In the genomic region with DNA sequence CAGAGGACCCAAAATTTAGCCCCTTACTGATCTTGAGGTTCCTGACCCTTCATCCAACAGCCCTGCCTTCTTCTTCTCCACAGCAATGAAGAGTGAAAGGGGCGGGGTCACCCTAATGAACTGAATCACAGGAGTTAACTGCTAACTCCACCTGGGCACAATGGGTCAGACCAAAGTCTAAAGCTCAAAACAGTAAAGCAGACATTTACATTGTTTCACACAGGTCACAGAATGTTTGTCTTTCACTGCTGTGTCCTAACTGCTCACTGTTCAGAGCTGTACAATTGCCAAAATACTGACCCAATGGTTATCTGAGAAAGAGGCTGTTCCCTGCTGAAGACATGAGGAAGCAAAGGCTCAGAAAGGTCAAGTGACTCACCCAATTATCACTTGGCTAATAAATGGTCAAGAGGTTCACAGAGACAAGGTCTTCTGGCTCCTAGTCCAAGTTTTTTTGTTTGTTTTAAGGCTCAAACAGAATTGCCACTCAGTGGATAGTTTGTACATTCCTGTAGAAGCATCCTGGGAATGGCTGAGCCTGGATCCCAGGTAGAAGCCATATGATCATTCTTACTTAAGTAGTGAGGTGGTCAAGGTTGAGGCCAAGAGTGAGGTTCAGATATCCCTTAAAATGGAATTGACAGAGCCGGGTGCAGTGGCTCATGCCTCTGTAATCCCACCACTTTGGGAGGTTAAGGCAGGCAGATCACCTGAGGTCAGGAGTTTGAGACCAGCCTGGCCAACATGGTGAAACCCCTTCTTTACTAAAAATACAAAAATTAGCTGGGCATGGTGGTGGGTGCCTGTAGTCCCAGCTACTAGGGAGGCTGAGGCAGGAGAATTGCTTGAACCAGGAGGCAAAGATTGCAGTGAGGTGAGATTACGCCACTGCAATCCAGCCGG, we compare ENCODE assay signal across 14 cellular contexts. TPM values are rescaled to one million over a fixed set of nuclear protein-coding genes. Genes with fewer than 3 reads are reported as not detected.
DNase-seq lines count a peak whose midpoint lies in the region; ATAC-seq and TF ChIP-seq lines count a peak whose summit lies in the region.
"Had no signal": no experiment of that assay in that cellular context is flagged by ENCODE, and none has a peak within 500 bp of the region (broad histone marks: within the 10 kb centered on the region; RNA-seq: fewer than 3 reads in every experiment).

No MANE protein-coding gene starts in this region.

- 89 to 95% methylated on average over 4 of the region's 4 CpGs for WGBS in body of pancreas, 2 donors

- no peaks in the 10 kb centered on the region for H3K9me3 ChIP-seq in body of pancreas
- no peaks in the 10 kb centered on the region for H3K9me3 ChIP-seq in vagina
- H3K9me3 ChIP-seq: tibial nerve had no signal

- peak overlapping the region in 1 of 4 donors; percentile 1 for H3K27ac ChIP-seq in body of pancreas
- H3K27ac ChIP-seq in vagina = no peak overlapping the region
- H3K27ac ChIP-seq: tibial nerve had no signal

- no peak for TF ChIP-seq CTCF in LNCaP clone FGC (IDR thresholded peaks at IDR 0.05; ENCODE audit: control insufficient read depth, extremely low read depth, insufficient read depth)
- no peak for TF ChIP-seq CTCF in body of pancreas (IDR thresholded peaks at IDR 0.05)
- no peak for TF ChIP-seq CTCF in vagina (IDR thresholded peaks at IDR 0.05)

- H3K36me3 ChIP-seq in body of pancreas (replicated peaks in 1 of 2; ENCODE audit: insufficient read depth in 1 of 2, low read depth in 2 of 2) = no peaks in the 10 kb centered on the region
- H3K36me3 ChIP-seq in vagina = peaks cover 0 to 2% of the 10 kb centered on the region in 2 donors

- DNase-seq in COLO829 (ENCODE audit: low spot score) = peak; percentile 69
- peak; percentile 92 for DNase-seq in LNCaP clone FGC (ENCODE audit: low read depth)
- DNase-seq in body of pancreas = peak in 2 of 4 donors; percentile 15 to 20
- peak; percentile 58 to 65 for DNase-seq in lung microvascular endothelial cell (ENCODE audit: low read depth in 2 of 2)
- DNase-seq in vagina (ENCODE audit: extremely low spot score in 2 of 2) = no peak
- DNase-seq: activated T-cell treated with anti-CD3 and anti-CD28 coated beads, Interleukin-2, amount 50 U/mL, for 48 hours; DMS 273 treated with DMSO at 0.1 percent for 48 hours; Kasumi-1; NCI-H526 treated with DMSO at 0.1 percent for 48 hours had no signal

- H3K4me1 ChIP-seq in body of pancreas (peaks cover 11% of the 10 kb centered on the region), vagina (no peaks in the 10 kb centered on the region)

- intact Hi-C loops in body of pancreas (cut with DNase I) (no loop called here), vagina (cut with DNase I) (no loop called here)

- H3K4me3 ChIP-seq in LNCaP clone FGC (ENCODE audit: low read depth, low read length) (no peak overlapping the region), body of pancreas (no peak overlapping the region), vagina (no peak overlapping the region)
- H3K4me3 ChIP-seq: tibial nerve had no signal

- H3K27me3 ChIP-seq in body of pancreas (no peaks in the 10 kb centered on the region), vagina (no peaks in the 10 kb centered on the region)
- H3K27me3 ChIP-seq: tibial nerve had no signal

- ATAC-seq in body of pancreas (peak; percentile 71), GM21619 (IDR thresholded peaks at IDR 0.05; ENCODE audit: unreplicated experiment) (no peak), GM18873 (IDR thresholded peaks at IDR 0.05; ENCODE audit: low FRiP score, unreplicated experiment) (no peak), GM19035 (IDR thresholded peaks at IDR 0.05; ENCODE audit: unreplicated experiment) (no peak)

- TF ChIP-seq POLR2A in body of pancreas (IDR thresholded peaks at IDR 0.05) (no peak), vagina (IDR thresholded peaks at IDR 0.05) (no peak)

RNA-seq across cellular contexts. Expression of a gene that starts 35.1 kb away (rescaled TPM):
- not detected for total RNA-seq in body of pancreas
- total RNA-seq in lung microvascular endothelial cell = not detected in 2 replicates
- total RNA-seq in vagina = 16.9 TPM
- total RNA-seq: neural crest cell, tibial nerve had no signal

RNA-seq across cellular contexts. Expression of a gene that starts 42.8 kb away (rescaled TPM):
- total RNA-seq in body of pancreas (10 to 100 TPM; 23.3 to 35.6 TPM), lung microvascular endothelial cell (138 and 161 TPM in 2 replicates), vagina (124 TPM)

RNA-seq across cellular contexts. Expression of a gene that starts 49.4 kb away (rescaled TPM):
- total RNA-seq in body of pancreas = 10 to 100 TPM; 20.4 to 27.5 TPM
- total RNA-seq in lung microvascular endothelial cell = 3.1 and 5.8 TPM in 2 replicates
- total RNA-seq in vagina = 36.8 TPM

Comparison
In these comparisons a context has a peak if more than half of its experiments do, and no peak if none do; other contexts are left out.
1. DNase-seq: peak in COLO829 (single experiment), LNCaP clone FGC (single experiment) and lung microvascular endothelial cell (2 of 2); none in vagina (0 of 2).
2. RNA of a gene that starts 35.1 kb away (total RNA-seq): 16.9 TPM in vagina (single experiment); not detected in body of pancreas and not detected in lung microvascular endothelial cell; every median in the first group is over 10 times any median in the second.